ENCODE assay signal across 8 cellular contexts in the genomic region with DNA sequence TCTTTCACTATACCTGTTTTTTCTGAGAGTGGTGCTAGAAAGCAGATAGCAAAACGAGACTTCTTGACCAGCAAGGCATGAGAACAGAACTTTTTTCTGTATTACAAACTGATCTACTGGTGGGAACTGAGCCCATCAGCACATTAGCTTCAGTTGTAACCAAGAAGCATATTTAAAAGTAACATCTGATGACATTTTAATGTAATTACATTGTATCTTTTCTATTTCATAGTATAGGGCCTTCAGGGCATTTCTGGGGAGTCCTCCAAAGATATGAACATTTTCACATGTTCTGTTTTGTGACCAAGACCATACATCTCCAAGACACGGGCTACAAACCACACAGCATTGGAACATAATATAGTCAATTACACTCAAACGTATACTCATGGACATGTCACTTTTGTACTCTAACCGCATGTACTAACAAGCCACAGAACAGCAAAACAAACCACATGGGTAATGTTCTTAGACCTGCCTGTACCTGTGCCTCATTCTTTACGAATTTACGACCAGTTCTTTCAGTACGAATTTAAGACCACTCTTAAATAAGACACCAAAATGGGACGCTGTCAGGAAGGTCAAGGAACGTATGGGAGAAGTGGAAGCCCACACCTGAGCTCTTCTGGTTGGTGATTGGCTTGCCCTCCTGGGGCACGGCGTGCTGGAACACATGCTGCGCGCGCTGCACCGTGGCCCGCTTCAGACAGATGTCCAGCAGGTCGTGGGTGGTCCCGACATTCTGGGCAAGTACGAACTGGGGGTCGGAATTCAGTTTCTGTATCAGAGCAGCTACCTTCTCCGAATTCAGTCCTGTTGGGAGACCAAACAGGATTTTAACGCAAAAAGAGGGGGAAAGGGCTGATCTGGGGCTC. TPM values are rescaled to one million over a fixed set of nuclear protein-coding genes. Genes with fewer than 3 reads are reported as not detected.
DNase-seq lines count a peak whose midpoint lies in the region; ATAC-seq and TF ChIP-seq lines count a peak whose summit lies in the region.

No MANE protein-coding gene starts in this region.

- no peaks in the 10 kb centered on the region for H3K9me3 ChIP-seq in KOPT-K1 (ENCODE audit: insufficient read depth, low read length, poor library complexity, severe bottlenecking)

- DNase-seq in CD1c-positive myeloid dendritic cell (ENCODE audit: extremely low spot score) (peak; percentile 17), choroid plexus epithelial cell (ENCODE audit: low read depth) (peak; percentile 23), lower leg skin (ENCODE audit: low spot score in 2 of 2) (peak in 1 of 2 donors; percentile 85), cortex of kidney (lab: John Stamatoyannopoulos, UW) (no peak)
- DNase-seq in stimulated activated CD8-positive, alpha-beta memory T cell treated with anti-CD3 and anti-CD28 coated beads, Interleukin-15, amount 100 ng/mL, for 1 hour (ENCODE audit: low read depth) = peak; percentile 1

- H3K4me3 ChIP-seq in choroid plexus epithelial cell (ENCODE audit: low read depth, low read length) (peak overlapping the region; percentile 86), lower leg skin (ENCODE audit: low read depth, poor library complexity, severe bottlenecking) (peak overlapping the region; percentile 96)

- H3K27ac ChIP-seq in KOPT-K1 (ENCODE audit: low read depth, low read length, poor library complexity, severe bottlenecking) (peak overlapping the region; percentile 71), VCaP (peak overlapping the region; percentile 85)

- ATAC-seq in GM19328 (IDR thresholded peaks at IDR 0.05; ENCODE audit: unreplicated experiment) = peak; percentile 47

- no peak for TF ChIP-seq POLR2A in lower leg skin (IDR thresholded peaks at IDR 0.05)

- intact Hi-C loops in lower leg skin (cut with DNase I; ENCODE audit: low total_unique reads) = no loop called here

- peaks cover 36% of the 10 kb centered on the region for H3K36me3 ChIP-seq in KOPT-K1 (ENCODE audit: insufficient read depth, low read length)

- WGBS in lower leg skin, 2 donors = 3% methylated on average over 22 of the region's 22 CpGs

- TF ChIP-seq CTCF in VCaP (conservative IDR thresholded peaks at IDR 0.05) (no peak), choroid plexus epithelial cell (conservative IDR thresholded peaks at IDR 0.05; ENCODE audit: low read depth, low read length) (no peak), lower leg skin (IDR thresholded peaks at IDR 0.05) (no peak)

RNA-seq across cellular contexts. Expression of a gene that starts 0.8 kb away (rescaled TPM):
- 100 to 1,000 TPM; 139 to 237 (median 177) TPM for total RNA-seq in lower leg skin

RNA-seq across cellular contexts. Expression of a gene that starts 42.9 kb away (rescaled TPM):
- not detected for total RNA-seq in lower leg skin

RNA-seq across cellular contexts. Expression of a gene that starts 55.4 kb away (rescaled TPM):
- 1 to 10 TPM in 2 of 4 donors, under 1 TPM in 2; 0.25 to 1.7 (median 0.91) TPM for total RNA-seq in lower leg skin
